13 cellular contexts compared by ENCODE assay signal in the genomic region with DNA sequence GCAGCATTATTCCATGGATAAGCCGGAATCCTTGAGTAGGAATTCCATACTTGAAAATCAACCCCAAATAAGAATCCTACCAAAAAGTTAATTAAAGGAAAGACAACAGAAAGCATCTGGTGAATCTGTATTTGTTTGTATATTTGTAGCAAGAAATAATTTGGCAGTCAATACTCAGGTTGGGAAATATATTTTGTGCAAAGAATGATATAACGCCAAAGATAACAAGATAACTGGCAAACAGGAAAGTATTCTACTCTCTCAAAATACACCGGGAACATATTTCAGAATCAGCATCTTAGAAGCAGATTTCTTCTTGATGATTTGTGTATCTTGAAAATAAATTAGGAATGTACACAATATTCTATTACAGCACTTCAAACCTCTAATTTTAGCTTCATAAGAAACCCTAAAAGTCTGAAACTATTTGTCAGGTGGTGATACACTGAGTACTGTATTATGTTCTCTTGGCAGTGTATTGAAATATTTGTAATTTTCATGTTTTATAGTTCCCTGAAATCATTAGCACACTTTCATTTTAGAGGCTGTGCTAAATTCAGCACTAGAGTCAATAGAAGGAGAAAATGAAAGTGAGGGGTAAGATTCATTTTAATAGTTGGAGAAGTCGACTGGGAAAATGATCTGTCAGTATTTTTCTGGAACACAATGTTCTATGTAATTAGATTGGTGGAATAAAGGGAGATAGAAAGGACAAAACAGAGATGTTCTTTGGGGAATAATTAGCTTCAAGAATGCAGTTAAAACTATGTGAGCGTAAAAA.
DNase-seq lines count a peak whose midpoint lies in the region; ATAC-seq and TF ChIP-seq lines count a peak whose summit lies in the region.
"Had no signal": no experiment of that assay in that cellular context is flagged by ENCODE, and none has a peak within 500 bp of the region (broad histone marks: within the 10 kb centered on the region; RNA-seq: fewer than 3 reads in every experiment).

No MANE protein-coding gene starts in this region.

- no peaks in the 10 kb centered on the region for H3K4me1 ChIP-seq in body of pancreas

- no peaks in the 10 kb centered on the region for H3K27me3 ChIP-seq in body of pancreas

- WGBS in body of pancreas, 2 donors, result 62 to 63% methylated on average over 5 of the region's 5 CpGs

- no peaks in the 10 kb centered on the region for H3K9me3 ChIP-seq in body of pancreas

- intact Hi-C loops in body of pancreas (cut with DNase I) (no loop called here), left ventricle myocardium superior (cut with micrococcal nuclease) (no loop called here), sciatic nerve (cut with DNase I) (no loop called here)

- no peak overlapping the region for H3K27ac ChIP-seq in body of pancreas

- no peaks in the 10 kb centered on the region for H3K36me3 ChIP-seq in body of pancreas (replicated peaks in 1 of 2; ENCODE audit: insufficient read depth in 1 of 2, low read depth in 2 of 2)

- H3K4me3 ChIP-seq in GM12865 (ENCODE audit: low read depth, low read length), result peak overlapping the region; percentile 13; the same call in 1 of the 2 replicates
- H3K4me3 ChIP-seq in body of pancreas, result no peak overlapping the region
- H3K4me3 ChIP-seq: GM23338 had no signal

- TF ChIP-seq CTCF in GM12865 (IDR thresholded peaks at IDR 0.05; ENCODE audit: insufficient read depth, low read depth, low read length, missing control alignments) (no peak), body of pancreas (IDR thresholded peaks at IDR 0.05) (no peak)

- DNase-seq in GM12865 (ENCODE audit: low read depth) (no peak), body of pancreas (no peak), left ventricle myocardium superior (no peak), sciatic nerve (ENCODE audit: low spot score) (no peak)
- no peak for DNase-seq in activated T-cell treated with anti-CD3 and anti-CD28 coated beads, Interleukin-2, amount 50 U/mL, for 1 hour
- DNase-seq: DMS 273 treated with DMSO at 0.1 percent for 48 hours, naive B cell, NCI-H226 had no signal

- TF ChIP-seq POLR2A in body of pancreas (IDR thresholded peaks at IDR 0.05), result no peak

- ATAC-seq in body of pancreas (peak; percentile 18), left ventricle myocardium superior (peak; percentile 75), sciatic nerve (peak; percentile 89), HG03469 (IDR thresholded peaks at IDR 0.05; ENCODE audit: unreplicated experiment) (no peak), GM18873 (IDR thresholded peaks at IDR 0.05; ENCODE audit: low FRiP score, unreplicated experiment) (no peak), GM18519 (IDR thresholded peaks at IDR 0.05; ENCODE audit: low FRiP score, unreplicated experiment) (no peak)
- ATAC-seq: GM23338, WTC11 had no signal

Comparison
In these comparisons a context has a peak if more than half of its experiments do, and no peak if none do; other contexts are left out.
1. ATAC-seq: peak in body of pancreas (single experiment), left ventricle myocardium superior (single experiment) and sciatic nerve (single experiment); none in HG03469 (single experiment), GM18873 (single experiment) and GM18519 (single experiment).